Comparison of ENCODE assay signal across 11 cellular contexts in the genomic region with DNA sequence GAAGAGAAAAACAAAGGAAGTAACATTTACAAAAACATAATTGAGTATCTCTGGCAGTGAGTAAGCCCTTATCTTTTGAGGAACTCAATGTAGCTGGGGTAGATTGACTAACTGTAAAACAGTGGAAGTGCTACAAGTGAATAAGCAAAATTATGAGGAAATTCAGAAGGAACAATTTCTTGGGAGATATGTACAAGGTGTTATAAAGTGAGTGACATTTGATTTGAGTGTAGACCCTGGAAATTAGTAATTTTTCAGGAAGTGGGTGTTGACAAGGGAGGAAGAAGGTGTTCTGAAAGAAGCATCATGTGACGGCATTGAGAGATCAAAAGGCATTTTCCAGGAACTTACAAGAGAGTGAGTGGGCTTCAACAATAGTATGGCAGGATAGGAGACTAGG. TPM values are rescaled to one million over a fixed set of nuclear protein-coding genes. Genes with fewer than 3 reads are reported as not detected.
A peak's percentile ranks its signal among the peaks of the same experiment; 100 is the strongest.
DNase-seq lines count a peak whose midpoint lies in the region; TF ChIP-seq lines count a peak whose summit lies in the region.
"Had no signal": no experiment of that assay in that cellular context is flagged by ENCODE, and none has a peak within 500 bp of the region (broad histone marks: within the 10 kb centered on the region; RNA-seq: fewer than 3 reads in every experiment).

No MANE protein-coding gene starts in this region.

- H3F3A ChIP-seq in neural progenitor cell (ENCODE audit: low read depth), result no peaks in the 10 kb centered on the region

- H3K36me3 ChIP-seq in OCI-LY3 (replicated peaks; ENCODE audit: low read depth, low read length) (peaks cover 22% of the 10 kb centered on the region), colonic mucosa (no peaks in the 10 kb centered on the region), neural progenitor cell (no peaks in the 10 kb centered on the region)

- H3K4me1 ChIP-seq in OCI-LY3 (ENCODE audit: low read length), result peaks cover 12% of the 10 kb centered on the region
- peaks cover 4% of the 10 kb centered on the region for H3K4me1 ChIP-seq in colonic mucosa
- H3K4me1 ChIP-seq in neural progenitor cell, result peaks cover 16% of the 10 kb centered on the region

- TF ChIP-seq CTCF in OCI-LY3 (IDR thresholded peaks at IDR 0.05; ENCODE audit: low read depth, low read length) (no peak), colonic mucosa (IDR thresholded peaks at IDR 0.05) (no peak), neural progenitor cell (IDR thresholded peaks at IDR 0.05) (no peak), GM10248 (IDR thresholded peaks at IDR 0.05; ENCODE audit: control extremely low read depth, extremely low read depth, low read depth, missing control alignments) (no peak)

- 0 out of 2 replicates have a peak overlapping the region, but pooled peaks have one; percentile 0 for H3K4me2 ChIP-seq in OCI-LY3 (ENCODE audit: low read length)
- H3K4me2 ChIP-seq in neural progenitor cell, result peak overlapping the region; percentile 26

- H3K9me3 ChIP-seq in OCI-LY3 (ENCODE audit: insufficient read depth, low read length) (no peaks in the 10 kb centered on the region), colonic mucosa (no peaks in the 10 kb centered on the region), neural progenitor cell (ENCODE audit: low read depth) (no peaks in the 10 kb centered on the region)

- H3K36me3 Mint-ChIP-seq in T-helper 2 cell treated with Interferon-gamma antibody and Interleukin-4, amounts not matched to agents 5 μg/mL and 100 μg/mL, for 36 hours (ENCODE audit: low read depth), result peaks cover 35% of the 10 kb centered on the region
- peaks cover 45% of the 10 kb centered on the region for H3K36me3 Mint-ChIP-seq in neural progenitor cell

- no peaks in the 10 kb centered on the region for H3K27me3 Mint-ChIP-seq in T-helper 2 cell treated with Interferon-gamma antibody and Interleukin-4, amounts not matched to agents 5 μg/mL and 100 μg/mL, for 36 hours (ENCODE audit: low read depth)
- no peaks in the 10 kb centered on the region for H3K27me3 Mint-ChIP-seq in neural progenitor cell (ENCODE audit: insufficient read depth, low read depth)

- H3K4me3 ChIP-seq in OCI-LY3 (ENCODE audit: low read length) (no peak overlapping the region), colonic mucosa (no peak overlapping the region), neural progenitor cell (no peak overlapping the region)
- H3K4me3 ChIP-seq: suprapubic skin had no signal

- no peak overlapping the region for H3K27ac ChIP-seq in OCI-LY3 (ENCODE audit: low read length)
- H3K27ac ChIP-seq in colonic mucosa, result peak overlapping the region; percentile 9
- H3K27ac ChIP-seq in neural progenitor cell, result no peak overlapping the region
- H3K27ac ChIP-seq: suprapubic skin had no signal

- intact Hi-C loops in colonic mucosa (cut with DNase I), result no loop called here

- peak overlapping the region; percentile 45 for H3K4me3 Mint-ChIP-seq in T-helper 2 cell treated with Interferon-gamma antibody and Interleukin-4, amounts not matched to agents 5 μg/mL and 100 μg/mL, for 36 hours
- no peak overlapping the region for H3K4me3 Mint-ChIP-seq in neural progenitor cell

- H3K27me3 ChIP-seq in OCI-LY3 (ENCODE audit: low read depth, low read length) (no peaks in the 10 kb centered on the region), colonic mucosa (no peaks in the 10 kb centered on the region), neural progenitor cell (no peaks in the 10 kb centered on the region)
- H3K27me3 ChIP-seq: suprapubic skin had no signal

- H3K27ac Mint-ChIP-seq in T-helper 2 cell treated with Interferon-gamma antibody and Interleukin-4, amounts not matched to agents 5 μg/mL and 100 μg/mL, for 36 hours, result peak overlapping the region; percentile 69
- no peak overlapping the region for H3K27ac Mint-ChIP-seq in neural progenitor cell

- no peak for DNase-seq in T-helper 2 cell treated with Interferon-gamma antibody and Interleukin-4, amounts not matched to agents 5 μg/mL and 100 μg/mL, for 36 hours (ENCODE audit: low spot score)
- DNase-seq in T-helper 2 cell (no peak), colonic mucosa (no peak), neural progenitor cell (ENCODE audit: low spot score) (no peak), NCI-H2196 (lab: John Stamatoyannopoulos, UW; ENCODE audit: unreplicated experiment) (no peak), NCI-H82 treated with DMSO at 0.1 percent for 48 hours (lab: John Stamatoyannopoulos, UW; ENCODE audit: unreplicated experiment) (no peak), GM10248 (ENCODE audit: extremely low spot score) (no peak)
- DNase-seq: GOT3, NCI-H1930 had no signal

- peaks cover 32% of the 10 kb centered on the region for H3K4me1 Mint-ChIP-seq in T-helper 2 cell treated with Interferon-gamma antibody and Interleukin-4, amounts not matched to agents 5 μg/mL and 100 μg/mL, for 36 hours (ENCODE audit: low read depth)
- H3K4me1 Mint-ChIP-seq in neural progenitor cell, result no peaks in the 10 kb centered on the region

- H3K79me2 ChIP-seq in OCI-LY3 (ENCODE audit: low read length) (peaks cover 95% of the 10 kb centered on the region), neural progenitor cell (ENCODE audit: low read depth) (peaks cover 100% of the 10 kb centered on the region)

- H3K9ac ChIP-seq in OCI-LY3 (ENCODE audit: low read length) (no peak overlapping the region), colonic mucosa (ENCODE audit: low read depth in 2 of 2, low read length in 2 of 2) (no peak overlapping the region), neural progenitor cell (no peak overlapping the region)

- CTCF ChIA-PET in GM10248 (lab: Yijun Ruan, JAX), result interaction anchor here (0.9 to 1.5 kb wide), 2 partner anchors 12 to 13 kb away, joined by 3 to 5 read pairs; no protein-coding TSS in a partner anchor

- POLR2A ChIA-PET in GM10248 (lab: Yijun Ruan, JAX), result no interaction called here

- H3K9me3 Mint-ChIP-seq in T-helper 2 cell treated with Interferon-gamma antibody and Interleukin-4, amounts not matched to agents 5 μg/mL and 100 μg/mL, for 36 hours, result peaks cover 15% of the 10 kb centered on the region
- H3K9me3 Mint-ChIP-seq in neural progenitor cell, result peaks cover 33% of the 10 kb centered on the region

- H4K20me1 ChIP-seq in OCI-LY3 (ENCODE audit: insufficient read depth, low read length) (peaks cover 85% of the 10 kb centered on the region), neural progenitor cell (ENCODE audit: low read depth) (peaks cover 81% of the 10 kb centered on the region)

- no peak overlapping the region for H2AFZ ChIP-seq in OCI-LY3 (ENCODE audit: low read depth, low read length)
- H2AFZ ChIP-seq in neural progenitor cell (replicated peaks), result no peak overlapping the region

RNA-seq across cellular contexts. Expression of gene XRN2, which starts 22.2 kb away (rescaled TPM):
- total RNA-seq in colonic mucosa (10 to 100 TPM; 39.0 to 41.8 TPM), neural progenitor cell (ENCODE audit: low replicate concordance) (170 and 239 TPM in 2 replicates)
